ENCODE assay signal across 2 cellular contexts in genomic region chr6:132205946-132206345, GRCh38.
TF ChIP-seq lines count a peak whose summit lies in the region.

No MANE protein-coding gene starts in this region.

TF ChIP-seq in IMR-90, 13 proteins besides CTCF, POLR2A, EP300 and RAD21:
- TF ChIP-seq MAFK (IDR thresholded peaks at IDR 0.05; ENCODE audit: low read depth, low read length) (0 out of 2 replicates have a peak, but pooled peaks have one; percentile 16), USF2 (IDR thresholded peaks at IDR 0.05; ENCODE audit: low read depth, low read length) (no peak)
TF ChIP-seq in IMR-90: peak in this region for 1.

TF ChIP-seq in GM12878, 131 proteins besides CTCF, POLR2A, EP300 and RAD21:
- TF ChIP-seq PKNOX1 (IDR thresholded peaks at IDR 0.05) (no peak), CEBPZ (IDR thresholded peaks at IDR 0.05; ENCODE audit: low read depth, low read length) (no peak), ZSCAN29 (IDR thresholded peaks at IDR 0.05) (no peak), SMAD1 (IDR thresholded peaks at IDR 0.05; ENCODE audit: low read depth, partially characterized antibody) (no peak), POU2F2 (IDR thresholded peaks at IDR 0.05; ENCODE audit: borderline replicate concordance, low read depth, low read length) (no peak), POLR2AphosphoS5 (IDR thresholded peaks at IDR 0.05; ENCODE audit: low read length) (no peak), CHD2 (IDR thresholded peaks at IDR 0.05; ENCODE audit: borderline replicate concordance, low read depth, low read length) (no peak), WRNIP1 (IDR thresholded peaks at IDR 0.05; ENCODE audit: borderline replicate concordance, low read depth, low read length) (no peak), FOXM1 (IDR thresholded peaks at IDR 0.05; ENCODE audit: low read depth, low read length) (no peak), EGR1 (IDR thresholded peaks at IDR 0.05; ENCODE audit: borderline replicate concordance in 1 of 2, low read depth in 2 of 2, low read length in 2 of 2) (no peak), HCFC1 (IDR thresholded peaks at IDR 0.05; ENCODE audit: low read length) (no peak), EZH2 (IDR thresholded peaks at IDR 0.05; ENCODE audit: borderline replicate concordance, control insufficient read depth, low read depth, low read length) (no peak), NR2C2 (IDR thresholded peaks at IDR 0.05; ENCODE audit: borderline replicate concordance, control insufficient read depth, insufficient read length, low read depth) (no peak), SMC3 (IDR thresholded peaks at IDR 0.05; ENCODE audit: borderline replicate concordance, low read length) (no peak)
- TF ChIP-seq, protein P1, sequence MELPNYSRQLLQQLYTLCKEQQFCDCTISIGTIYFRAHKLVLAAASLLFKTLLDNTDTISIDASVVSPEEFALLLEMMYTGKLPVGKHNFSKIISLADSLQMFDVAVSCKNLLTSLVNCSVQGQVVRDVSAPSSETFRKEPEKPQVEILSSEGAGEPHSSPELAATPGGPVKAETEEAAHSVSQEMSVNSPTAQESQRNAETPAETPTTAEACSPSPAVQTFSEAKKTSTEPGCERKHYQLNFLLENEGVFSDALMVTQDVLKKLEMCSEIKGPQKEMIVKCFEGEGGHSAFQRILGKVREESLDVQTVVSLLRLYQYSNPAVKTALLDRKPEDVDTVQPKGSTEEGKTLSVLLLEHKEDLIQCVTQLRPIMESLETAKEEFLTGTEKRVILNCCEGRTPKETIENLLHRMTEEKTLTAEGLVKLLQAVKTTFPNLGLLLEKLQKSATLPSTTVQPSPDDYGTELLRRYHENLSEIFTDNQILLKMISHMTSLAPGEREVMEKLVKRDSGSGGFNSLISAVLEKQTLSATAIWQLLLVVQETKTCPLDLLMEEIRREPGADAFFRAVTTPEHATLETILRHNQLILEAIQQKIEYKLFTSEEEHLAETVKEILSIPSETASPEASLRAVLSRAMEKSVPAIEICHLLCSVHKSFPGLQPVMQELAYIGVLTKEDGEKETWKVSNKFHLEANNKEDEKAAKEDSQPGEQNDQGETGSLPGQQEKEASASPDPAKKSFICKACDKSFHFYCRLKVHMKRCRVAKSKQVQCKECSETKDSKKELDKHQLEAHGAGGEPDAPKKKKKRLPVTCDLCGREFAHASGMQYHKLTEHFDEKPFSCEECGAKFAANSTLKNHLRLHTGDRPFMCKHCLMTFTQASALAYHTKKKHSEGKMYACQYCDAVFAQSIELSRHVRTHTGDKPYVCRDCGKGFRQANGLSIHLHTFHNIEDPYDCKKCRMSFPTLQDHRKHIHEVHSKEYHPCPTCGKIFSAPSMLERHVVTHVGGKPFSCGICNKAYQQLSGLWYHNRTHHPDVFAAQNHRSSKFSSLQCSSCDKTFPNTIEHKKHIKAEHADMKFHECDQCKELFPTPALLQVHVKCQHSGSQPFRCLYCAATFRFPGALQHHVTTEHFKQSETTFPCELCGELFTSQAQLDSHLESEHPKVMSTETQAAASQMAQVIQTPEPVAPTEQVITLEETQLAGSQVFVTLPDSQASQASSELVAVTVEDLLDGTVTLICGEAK (IDR thresholded peaks at IDR 0.05; ENCODE audit: borderline replicate concordance): no peak
- TF ChIP-seq, protein P2, sequence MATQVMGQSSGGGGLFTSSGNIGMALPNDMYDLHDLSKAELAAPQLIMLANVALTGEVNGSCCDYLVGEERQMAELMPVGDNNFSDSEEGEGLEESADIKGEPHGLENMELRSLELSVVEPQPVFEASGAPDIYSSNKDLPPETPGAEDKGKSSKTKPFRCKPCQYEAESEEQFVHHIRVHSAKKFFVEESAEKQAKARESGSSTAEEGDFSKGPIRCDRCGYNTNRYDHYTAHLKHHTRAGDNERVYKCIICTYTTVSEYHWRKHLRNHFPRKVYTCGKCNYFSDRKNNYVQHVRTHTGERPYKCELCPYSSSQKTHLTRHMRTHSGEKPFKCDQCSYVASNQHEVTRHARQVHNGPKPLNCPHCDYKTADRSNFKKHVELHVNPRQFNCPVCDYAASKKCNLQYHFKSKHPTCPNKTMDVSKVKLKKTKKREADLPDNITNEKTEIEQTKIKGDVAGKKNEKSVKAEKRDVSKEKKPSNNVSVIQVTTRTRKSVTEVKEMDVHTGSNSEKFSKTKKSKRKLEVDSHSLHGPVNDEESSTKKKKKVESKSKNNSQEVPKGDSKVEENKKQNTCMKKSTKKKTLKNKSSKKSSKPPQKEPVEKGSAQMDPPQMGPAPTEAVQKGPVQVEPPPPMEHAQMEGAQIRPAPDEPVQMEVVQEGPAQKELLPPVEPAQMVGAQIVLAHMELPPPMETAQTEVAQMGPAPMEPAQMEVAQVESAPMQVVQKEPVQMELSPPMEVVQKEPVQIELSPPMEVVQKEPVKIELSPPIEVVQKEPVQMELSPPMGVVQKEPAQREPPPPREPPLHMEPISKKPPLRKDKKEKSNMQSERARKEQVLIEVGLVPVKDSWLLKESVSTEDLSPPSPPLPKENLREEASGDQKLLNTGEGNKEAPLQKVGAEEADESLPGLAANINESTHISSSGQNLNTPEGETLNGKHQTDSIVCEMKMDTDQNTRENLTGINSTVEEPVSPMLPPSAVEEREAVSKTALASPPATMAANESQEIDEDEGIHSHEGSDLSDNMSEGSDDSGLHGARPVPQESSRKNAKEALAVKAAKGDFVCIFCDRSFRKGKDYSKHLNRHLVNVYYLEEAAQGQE (IDR thresholded peaks at IDR 0.05; ENCODE audit: low read depth, low read length): no peak
